Comparison of ENCODE assay signal across 21 cellular contexts in the genomic region with DNA sequence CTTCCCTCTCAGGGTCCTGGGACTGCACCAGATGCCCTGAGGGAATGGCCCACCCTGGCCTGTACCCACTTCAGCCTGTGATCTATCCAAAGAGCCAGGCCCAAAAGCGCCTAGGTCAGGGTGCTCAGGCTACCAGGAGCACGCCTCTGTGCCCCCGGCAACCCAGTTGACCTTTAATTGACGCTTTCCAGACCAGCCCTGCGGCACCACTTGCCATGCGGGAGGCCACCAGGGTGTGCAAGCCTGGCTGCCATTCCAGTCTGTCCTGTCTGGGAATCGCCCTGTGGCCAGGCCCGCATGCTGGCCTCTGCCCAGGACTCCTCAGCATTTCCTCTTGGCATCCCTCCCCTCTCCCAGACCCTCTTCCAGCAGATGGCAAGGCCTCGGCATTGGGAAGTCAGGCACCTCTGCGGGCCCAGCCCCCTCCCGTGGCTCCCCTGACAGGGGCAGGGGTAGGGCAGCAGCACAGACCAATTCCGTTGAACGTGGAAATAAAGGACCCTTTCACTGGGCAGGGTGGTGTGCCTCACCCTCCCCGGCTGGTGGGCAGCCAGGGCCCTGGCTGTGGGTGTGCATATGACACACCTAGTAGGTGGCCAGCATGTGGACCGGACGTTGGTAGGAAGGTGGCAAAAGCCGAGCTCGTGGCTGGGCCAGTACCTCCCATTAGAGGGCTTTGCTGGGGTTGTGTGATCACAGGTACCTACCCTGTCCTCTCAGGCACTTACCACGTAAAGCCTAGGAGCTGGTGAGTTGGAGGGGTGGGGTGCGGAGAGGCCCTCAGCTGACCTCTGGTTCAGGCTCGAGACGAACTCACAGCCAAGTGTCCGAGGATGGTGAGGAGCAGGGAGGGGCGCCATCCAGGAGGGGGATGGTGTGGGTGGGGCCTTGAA.
"Had no signal": no experiment of that assay in that cellular context is flagged by ENCODE, and none has a peak within 500 bp of the region (broad histone marks: within the 10 kb centered on the region; RNA-seq: fewer than 3 reads in every experiment).

No MANE protein-coding gene starts in this region.

- FAIRE-seq: RCC 7860 had no signal

- DNase-seq: activated CD4-positive, alpha-beta T cell treated with anti-CD3 and anti-CD28 coated beads for 4 hours; activated CD8-positive, alpha-beta memory T cell treated with anti-CD3 and anti-CD28 coated beads, Interleukin-2, amount 50 U/mL, for 4 hours; activated CD8-positive, alpha-beta T cell treated with anti-CD3 and anti-CD28 coated beads for 36 hours; activated gamma-delta T cell treated with Interleukin-2 at 50 U/mL for 16 hours; activated naive CD4-positive, alpha-beta T cell treated with anti-CD3 and anti-CD28 coated beads, Interleukin-2, amount 10 ng/mL, durations not matched to agents 7 days and 5 days; activated naive CD8-positive, alpha-beta T cell treated with anti-CD3 and anti-CD28 coated beads for 36 hours; activated T-cell treated with anti-CD3 and anti-CD28 coated beads, Interleukin-2, amount 50 U/mL, for 72 hours; brain microvascular endothelial cell; Kasumi-1; KBM-7; MV-4-11; NCI-H1105 treated with DMSO at 0.1 percent for 48 hours; NCI-H1436 treated with DMSO at 0.1 percent for 48 hours; NCI-H187; NCI-H2081; NCI-H510A treated with DMSO at 0.1 percent for 48 hours; NCI-H69; NK-92 treated with Interleukin-12 subunit alpha and Interleukin-12 subunit beta, amount 100 ng/mL, for 24 hours; SIG-M5 had no signal

- ATAC-seq: activated CD4-positive, CD25-positive, alpha-beta regulatory T cell treated with anti-CD3 and anti-CD28 coated beads, Interleukin-2, amount 50 U/mL, for 24 hours; activated CD8-positive, alpha-beta T cell treated with anti-CD3 and anti-CD28 coated beads for 36 hours; activated T-cell treated with anti-CD3 and anti-CD28 coated beads, Interleukin-2, amount 50 U/mL, for 72 hours had no signal

- H3K36me3 ChIP-seq: brain microvascular endothelial cell had no signal
